Comparison of ENCODE assay signal across 8 cellular contexts in genomic region chr10:63464402-63465292, GRCh38. TPM values are rescaled to one million over a fixed set of nuclear protein-coding genes. Genes with fewer than 3 reads are reported as not detected.
DNase-seq lines count a peak whose midpoint lies in the region; ATAC-seq and TF ChIP-seq lines count a peak whose summit lies in the region.

No MANE protein-coding gene starts in this region.

- peak overlapping the region; percentile 97; the same call in 1 of the 2 replicates for H3K14ac ChIP-seq in H9 (ENCODE audit: insufficient read depth, low read length)

- DNase-seq in DMS79 treated with DMSO at 0.1 percent for 48 hours (lab: John Stamatoyannopoulos, UW) (peak; percentile 48), DMS79 (lab: John Stamatoyannopoulos, UW) (no peak), H9 (no peak), left cardiac atrium (no peak), skeletal muscle cell (ENCODE audit: low read depth) (no peak), KBM-7 (no peak)
- no peak for DNase-seq in activated naive CD8-positive, alpha-beta T cell treated with anti-CD3 and anti-CD28 coated beads for 36 hours

- no peak overlapping the region for H2AK5ac ChIP-seq in H9 (ENCODE audit: insufficient read length, low read length)

- no CpG with 5 or more reads among the region's 35 CpGs for WGBS in H9 (ENCODE audit: extremely low coverage, insufficient read length, low lambda C conversion rate)

- no peak overlapping the region for H2BK12ac ChIP-seq in H9 (ENCODE audit: insufficient read length, low read depth, low read length)

- H3K4me1 ChIP-seq in H9 (ENCODE audit: insufficient read depth, low read length) = no peaks in the 10 kb centered on the region
- peaks cover 27% of the 10 kb centered on the region for H3K4me1 ChIP-seq in Loucy (ENCODE audit: insufficient read depth, low read length, poor library complexity, severe bottlenecking)

- H3T11ph ChIP-seq in H9 (ENCODE audit: low read length) = no peak overlapping the region

- H4K8ac ChIP-seq in H9 (replicated peaks; ENCODE audit: insufficient read length, low read depth, low read length) = no peak overlapping the region

- H3K56ac ChIP-seq in H9 (ENCODE audit: insufficient read length, low read depth, low read length) = no peak overlapping the region

- H3K9ac ChIP-seq in H9 (ENCODE audit: extremely low read depth, insufficient read length, low read length) = peak overlapping the region; percentile 92
- H3K9ac ChIP-seq in Loucy (ENCODE audit: low read depth, low read length, poor library complexity, severe bottlenecking) = peak overlapping the region; percentile 86

- no peak overlapping the region for H2BK120ac ChIP-seq in H9 (ENCODE audit: low read depth, low read length, poor library complexity, severe bottlenecking)

- no peak overlapping the region for H3K18ac ChIP-seq in H9 (ENCODE audit: insufficient read length, low read depth, low read length)

- no peaks in the 10 kb centered on the region for H3F3A ChIP-seq in Loucy (ENCODE audit: low read depth)

- peaks cover 26 to 31% of the 10 kb centered on the region in 2 experiments for H3K4me1 Mint-ChIP-seq in H9
- peaks cover 18% of the 10 kb centered on the region for H3K4me1 Mint-ChIP-seq in activated naive CD8-positive, alpha-beta T cell treated with anti-CD3 and anti-CD28 coated beads for 36 hours

- no peak overlapping the region for H4K5ac ChIP-seq in H9 (ENCODE audit: insufficient read length, low read depth, low read length)

- H4K91ac ChIP-seq in H9 (ENCODE audit: insufficient read length, low read depth, low read length) = no peak overlapping the region

- no peak overlapping the region for H3K27ac ChIP-seq in H9 (ENCODE audit: insufficient read length, low read depth, low read length)

- no peaks in the 10 kb centered on the region for H3K27me3 ChIP-seq in H9 (ENCODE audit: insufficient read depth, low read length)
- no peaks in the 10 kb centered on the region for H3K27me3 ChIP-seq in Loucy (ENCODE audit: insufficient read depth, low read length, poor library complexity, severe bottlenecking)

- no peaks in the 10 kb centered on the region for H3K9me2 ChIP-seq in Loucy (replicated peaks; ENCODE audit: low read depth, low read length)

- H3K23ac ChIP-seq in H9 (ENCODE audit: insufficient read length, low read depth, low read length) = no peak overlapping the region

- no peak overlapping the region for H2BK5ac ChIP-seq in H9 (ENCODE audit: insufficient read length, low read length)

- H3K27ac Mint-ChIP-seq in H9 = peak overlapping the region in 1 of 3 experiments; percentile 66; a peak in 3 of 7 replicates
- peak overlapping the region; percentile 29 for H3K27ac Mint-ChIP-seq in activated naive CD8-positive, alpha-beta T cell treated with anti-CD3 and anti-CD28 coated beads for 36 hours

- H3K79me1 ChIP-seq in H9 (ENCODE audit: insufficient read depth, low read depth, low read length, poor library complexity, severe bottlenecking) = no peaks in the 10 kb centered on the region

- H3K4me3 Mint-ChIP-seq in H9 = peak overlapping the region; percentile 96 to 98
- H3K4me3 Mint-ChIP-seq in activated naive CD8-positive, alpha-beta T cell treated with anti-CD3 and anti-CD28 coated beads for 36 hours = peak overlapping the region; percentile 90

- TF ChIP-seq CTCF in H9 (conservative IDR thresholded peaks at IDR 0.05) = no peak
- no peak for TF ChIP-seq CTCF in Loucy (conservative IDR thresholded peaks at IDR 0.05; ENCODE audit: low read length)

- peaks cover 4% of the 10 kb centered on the region for H3K23me2 ChIP-seq in H9 (ENCODE audit: insufficient read length, low read depth, low read length, poor library complexity, severe bottlenecking)

- no peaks in the 10 kb centered on the region; the same call in 1 of the 2 replicates for H3K27me3 Mint-ChIP-seq in H9 (ENCODE audit: low read depth)
- H3K27me3 Mint-ChIP-seq in activated naive CD8-positive, alpha-beta T cell treated with anti-CD3 and anti-CD28 coated beads for 36 hours = no peaks in the 10 kb centered on the region

- ATAC-seq in left cardiac atrium = peak; percentile 55 to 78

- intact Hi-C loops in left cardiac atrium (cut with DNase I) = loop anchor here (5.0 to 10.0 kb wide), 4 partner anchors 53 to 250 kb away; no protein-coding TSS in a partner anchor

- H2BK15ac ChIP-seq in H9 (ENCODE audit: low read depth, low read length) = no peak overlapping the region

- H3K79me2 ChIP-seq in H9 (ENCODE audit: insufficient read depth, low read length) (peaks cover 10% of the 10 kb centered on the region; the same call in 1 of the 2 replicates), Loucy (ENCODE audit: insufficient read depth, low read length) (peaks cover 93% of the 10 kb centered on the region)

- no peak overlapping the region for H3K4ac ChIP-seq in H9 (ENCODE audit: low read depth, low read length)

- in situ Hi-C loops in KBM-7 (cut with MboI; ENCODE audit: low pct_unique_long_range_greater_than_20kb, low sequenced_read_pairs) = no loop called here

- peaks cover 0 to 7% (median 0%) of the 10 kb centered on the region in 3 experiments; a peak in 5 of 7 replicates for H3K36me3 Mint-ChIP-seq in H9 (ENCODE audit: insufficient read depth in 1 of 3, low read depth in 3 of 3)
- peaks cover 4% of the 10 kb centered on the region for H3K36me3 Mint-ChIP-seq in activated naive CD8-positive, alpha-beta T cell treated with anti-CD3 and anti-CD28 coated beads for 36 hours

- H3K36me3 ChIP-seq in Loucy (ENCODE audit: insufficient read depth, low read length) = no peaks in the 10 kb centered on the region

- H3K4me2 ChIP-seq in H9 (ENCODE audit: insufficient read depth, insufficient read length, low read length) (peak overlapping the region; percentile 59), Loucy (ENCODE audit: low read depth, low read length, poor library complexity, severe bottlenecking) (peak overlapping the region; percentile 72)

- H4K20me1 ChIP-seq in H9 (ENCODE audit: control insufficient read depth, insufficient read depth, insufficient read length) (peaks cover 3% of the 10 kb centered on the region), Loucy (ENCODE audit: insufficient read depth, low read length, poor library complexity, severe bottlenecking) (peaks cover 42% of the 10 kb centered on the region)

- H3K9me3 ChIP-seq in H9 (ENCODE audit: control insufficient read depth, low read depth, low read length) (no peaks in the 10 kb centered on the region), Loucy (ENCODE audit: insufficient read depth, low read depth, low read length) (no peaks in the 10 kb centered on the region)

- H2BK20ac ChIP-seq in H9 (ENCODE audit: low read depth, low read length, poor library complexity, severe bottlenecking) = no peak overlapping the region

- H2AFZ ChIP-seq in H9 (ENCODE audit: low read length) = no peak overlapping the region
- H2AFZ ChIP-seq in Loucy (ENCODE audit: low read length) = peak overlapping the region; percentile 96

- H3K4me3 ChIP-seq in Loucy (ENCODE audit: low read length, poor library complexity, severe bottlenecking) = peak overlapping the region; percentile 97
- H3K4me3 ChIP-seq in skeletal muscle cell (ENCODE audit: low read depth, low read length) = peak overlapping the region; percentile 76

- peaks cover 5 to 8% of the 10 kb centered on the region in 2 experiments; a peak in 3 of 5 replicates for H3K9me3 Mint-ChIP-seq in H9
- no peaks in the 10 kb centered on the region for H3K9me3 Mint-ChIP-seq in activated naive CD8-positive, alpha-beta T cell treated with anti-CD3 and anti-CD28 coated beads for 36 hours

RNA-seq across cellular contexts. Expression of gene JMJD1C, which starts 1.1 kb away (rescaled TPM):
- total RNA-seq in H9 (2021) (195 and 200 TPM in 2 replicates), left cardiac atrium (10 to 100 TPM; 40.9 to 44.3 TPM)
- total RNA-seq in activated naive CD8-positive, alpha-beta T cell treated with anti-CD3 and anti-CD28 coated beads for 36 hours = 10 to 100 TPM; 48.4 to 52.0 TPM

RNA-seq across cellular contexts. Expression of gene REEP3, which starts 56.6 kb away (rescaled TPM):
- total RNA-seq in H9 (2021) (21.4 and 23.8 TPM in 2 replicates), left cardiac atrium (10 to 100 TPM; 25.4 to 34.1 TPM)
- 10 to 100 TPM; 17.4 to 20.7 TPM for total RNA-seq in activated naive CD8-positive, alpha-beta T cell treated with anti-CD3 and anti-CD28 coated beads for 36 hours
